Comparison of ENCODE assay signal across 14 cellular contexts in the genomic region with DNA sequence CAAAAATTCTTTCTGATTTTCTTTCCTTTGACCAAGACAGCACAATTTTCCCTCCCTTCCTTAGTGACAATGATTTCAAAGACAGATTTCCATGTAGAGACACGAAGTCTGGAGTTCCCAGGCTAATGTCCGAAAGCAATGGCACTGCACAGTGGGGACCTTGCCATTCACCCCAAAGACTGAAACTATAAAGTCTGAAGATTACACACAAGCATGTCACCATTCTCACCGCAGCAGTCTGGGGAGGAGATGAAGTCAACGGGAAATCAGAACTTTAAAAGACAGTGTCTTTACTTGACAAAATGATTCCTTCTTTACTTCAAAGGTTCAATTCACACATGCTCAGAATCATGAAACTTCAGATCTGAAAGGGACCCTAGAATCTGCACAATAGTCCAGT. TPM values are rescaled to one million over a fixed set of nuclear protein-coding genes. Genes with fewer than 3 reads are reported as not detected.
DNase-seq lines count a peak whose midpoint lies in the region; ATAC-seq and TF ChIP-seq lines count a peak whose summit lies in the region.
"Had no signal": no experiment of that assay in that cellular context is flagged by ENCODE, and none has a peak within 500 bp of the region (broad histone marks: within the 10 kb centered on the region; RNA-seq: fewer than 3 reads in every experiment).

No MANE protein-coding gene starts in this region.

- H3K9me3 ChIP-seq in CD4-positive, alpha-beta memory T cell (ENCODE audit: control insufficient read depth in 1 of 2, low read length in 2 of 2) = no peaks in the 10 kb centered on the region
- H3K9me3 ChIP-seq in T-helper 17 cell (ENCODE audit: control insufficient read depth, low read length, poor library complexity, severe bottlenecking) = no peaks in the 10 kb centered on the region
- H3K9me3 ChIP-seq in BE2C = no peaks in the 10 kb centered on the region
- no peaks in the 10 kb centered on the region for H3K9me3 ChIP-seq in thyroid gland

- no peak for TF ChIP-seq POLR2A in thyroid gland (IDR thresholded peaks at IDR 0.05)

- ATAC-seq in GM18867 (IDR thresholded peaks at IDR 0.05; ENCODE audit: unreplicated experiment) (peak; percentile 44), T-helper 17 cell (peak; percentile 63), GM18873 (IDR thresholded peaks at IDR 0.05; ENCODE audit: low FRiP score, unreplicated experiment) (no peak)
- ATAC-seq in natural killer cell treated with Interleukin-12 subunit alpha and Interleukin-12 subunit beta and Interleukin-15 and Interleukin-18, amount 100 ng/mL, for 72 hours = peak; percentile 21 to 76

- no peak overlapping the region for H3K4me3 ChIP-seq in CD4-positive, alpha-beta memory T cell (ENCODE audit: low read length in 2 of 2)
- no peak overlapping the region for H3K4me3 ChIP-seq in BE2C (ENCODE audit: low read depth, low read length)
- no peak overlapping the region for H3K4me3 ChIP-seq in thyroid gland (replicated peaks in 1 of 3)

- H3K9me3 Mint-ChIP-seq in CD4-positive, alpha-beta memory T cell = no peaks in the 10 kb centered on the region
- no peaks in the 10 kb centered on the region for H3K9me3 Mint-ChIP-seq in natural killer cell treated with Interleukin-12 subunit alpha and Interleukin-12 subunit beta and Interleukin-15 and Interleukin-18, amount 100 ng/mL, for 72 hours

- H3K4me3 Mint-ChIP-seq in CD4-positive, alpha-beta memory T cell = peak overlapping the region in 6 of 8 donors; percentile 26 to 88 (median 60)
- peak overlapping the region; percentile 70 for H3K4me3 Mint-ChIP-seq in T-helper 17 cell
- peak overlapping the region; percentile 68 for H3K4me3 Mint-ChIP-seq in natural killer cell treated with Interleukin-12 subunit alpha and Interleukin-12 subunit beta and Interleukin-15 and Interleukin-18, amount 100 ng/mL, for 72 hours

- H3K27ac Mint-ChIP-seq in CD4-positive, alpha-beta memory T cell = peak overlapping the region in 6 of 7 donors; percentile 45 to 93 (median 68)
- H3K27ac Mint-ChIP-seq in T-helper 17 cell = peak overlapping the region; percentile 81
- peak overlapping the region; percentile 69 to 76 for H3K27ac Mint-ChIP-seq in natural killer cell treated with Interleukin-12 subunit alpha and Interleukin-12 subunit beta and Interleukin-15 and Interleukin-18, amount 100 ng/mL, for 72 hours

- H3K36me3 Mint-ChIP-seq in CD4-positive, alpha-beta memory T cell = peaks cover 0 to 4% of the 10 kb centered on the region in 2 donors
- H3K36me3 Mint-ChIP-seq in T-helper 17 cell (ENCODE audit: low read depth) = no peaks in the 10 kb centered on the region
- no peaks in the 10 kb centered on the region for H3K36me3 Mint-ChIP-seq in natural killer cell treated with Interleukin-12 subunit alpha and Interleukin-12 subunit beta and Interleukin-15 and Interleukin-18, amount 100 ng/mL, for 72 hours

- no peaks in the 10 kb centered on the region for H3K27me3 ChIP-seq in CD4-positive, alpha-beta memory T cell (ENCODE audit: insufficient read depth, low read length)
- H3K27me3 ChIP-seq in BE2C (no peaks in the 10 kb centered on the region), thyroid gland (no peaks in the 10 kb centered on the region)

- no peaks in the 10 kb centered on the region for H3K27me3 Mint-ChIP-seq in CD4-positive, alpha-beta memory T cell
- H3K27me3 Mint-ChIP-seq in T-helper 17 cell = no peaks in the 10 kb centered on the region
- no peaks in the 10 kb centered on the region for H3K27me3 Mint-ChIP-seq in natural killer cell treated with Interleukin-12 subunit alpha and Interleukin-12 subunit beta and Interleukin-15 and Interleukin-18, amount 100 ng/mL, for 72 hours

- DNase-seq in CD4-positive, alpha-beta memory T cell = no peak
- DNase-seq in T-helper 17 cell (no peak), BE2C (no peak), GOT3 (lab: John Stamatoyannopoulos, UW) (no peak), thyroid gland (no peak)
- DNase-seq in natural killer cell treated with Interleukin-12 subunit alpha and Interleukin-12 subunit beta and Interleukin-15 and Interleukin-18, amount 100 ng/mL, for 72 hours (ENCODE audit: low spot score) = no peak
- DNase-seq: C1 segment of cervical spinal cord; hippocampal formation; NCI-H1048; NCI-H446 treated with DMSO at 0.1 percent for 48 hours; stimulated activated CD4-positive, alpha-beta T cell treated with anti-CD3 and anti-CD28 coated beads, Interleukin-12 subunit alpha, Interleukin-12 subunit beta, amount 100 ng/mL, for 4 hours had no signal

- H3K4me1 Mint-ChIP-seq in CD4-positive, alpha-beta memory T cell = peaks cover 33 to 69% (median 48%) of the 10 kb centered on the region in 4 donors
- peaks cover 41% of the 10 kb centered on the region for H3K4me1 Mint-ChIP-seq in T-helper 17 cell
- peaks cover 47 to 57% of the 10 kb centered on the region in 2 donors for H3K4me1 Mint-ChIP-seq in natural killer cell treated with Interleukin-12 subunit alpha and Interleukin-12 subunit beta and Interleukin-15 and Interleukin-18, amount 100 ng/mL, for 72 hours (ENCODE audit: low read depth in 2 of 2)

- WGBS in thyroid gland, 2 donors = 87 to 95% methylated on average over 4 of the region's 4 CpGs

- H3K27ac ChIP-seq in CD4-positive, alpha-beta memory T cell (ENCODE audit: low read depth, low read length) = no peak overlapping the region
- H3K27ac ChIP-seq in thyroid gland = no peak overlapping the region
- H3K27ac ChIP-seq: epithelial cell of prostate had no signal

- intact Hi-C loops in CD4-positive, alpha-beta memory T cell (cut with micrococcal nuclease) = no loop called here
- intact Hi-C loops in thyroid gland (cut with DNase I) = no loop called here

- POLR2A ChIA-PET in CD4-positive, alpha-beta memory T cell (lab: Charles Lee; ENCODE audit: partially characterized antibody) = no interaction called here

- TF ChIP-seq CTCF in BE2C (IDR thresholded peaks at IDR 0.05; ENCODE audit: low read depth, low read length) (no peak), thyroid gland (IDR thresholded peaks at IDR 0.05) (no peak)

- H3K36me3 ChIP-seq in CD4-positive, alpha-beta memory T cell (ENCODE audit: insufficient read depth, low read length) = no peaks in the 10 kb centered on the region
- H3K36me3 ChIP-seq in BE2C (peaks cover 3% of the 10 kb centered on the region), thyroid gland (no peaks in the 10 kb centered on the region)

- CTCF ChIA-PET in CD4-positive, alpha-beta memory T cell (lab: Charles Lee; ENCODE audit: partially characterized antibody) = no interaction called here

- H3K4me1 ChIP-seq in CD4-positive, alpha-beta memory T cell (ENCODE audit: insufficient read depth, low read length) = peaks cover 37% of the 10 kb centered on the region
- H3K4me1 ChIP-seq in BE2C = peaks cover 22% of the 10 kb centered on the region
- H3K4me1 ChIP-seq in thyroid gland = peaks cover 4 to 12% of the 10 kb centered on the region in 2 donors

RNA-seq across cellular contexts. Expression of gene B4GALT5, which starts 8.3 kb away (rescaled TPM):
- 1 to 10 TPM; 5.5 to 6.2 TPM for total RNA-seq in CD4-positive, alpha-beta memory T cell
- polyA plus RNA-seq in CD4-positive, alpha-beta memory T cell = 1 to 10 TPM in 1 of 2 donors, under 1 TPM in 1; 0.43 to 2.4 TPM
- total RNA-seq in T-helper 17 cell (10 to 100 TPM; 17.3 to 19.0 TPM), thyroid gland (10 to 100 TPM; 11.5 to 22.2 (median 17.6) TPM)
- 10 to 100 TPM; 62.1 to 74.9 TPM for total RNA-seq in natural killer cell treated with Interleukin-12 subunit alpha and Interleukin-12 subunit beta and Interleukin-15 and Interleukin-18, amount 100 ng/mL, for 72 hours
- polyA plus RNA-seq in BE2C (2012; ENCODE audit: insufficient read depth, insufficient read length, low read depth) = 36.9 TPM
